13 cellular contexts compared by ENCODE assay signal in the genomic region with DNA sequence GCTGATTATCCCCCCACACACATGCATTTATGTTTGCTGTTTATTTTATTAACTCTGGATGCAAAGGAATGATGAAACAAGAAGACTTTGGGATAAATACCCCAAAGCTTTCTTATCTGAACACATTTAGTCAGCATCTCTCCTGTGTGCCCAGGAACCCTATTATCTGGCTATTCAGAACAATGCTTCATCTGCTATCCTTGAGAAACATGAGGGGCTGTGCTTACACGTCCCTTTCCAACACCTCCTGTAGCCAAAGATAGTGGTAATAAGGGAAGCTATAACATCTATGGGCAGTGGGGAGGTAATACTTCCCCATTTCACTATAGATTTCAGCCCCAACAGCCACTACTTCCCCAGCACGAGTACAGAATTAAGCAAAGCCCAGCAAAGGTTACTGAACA.
A peak's percentile ranks its signal among the peaks of the same experiment; 100 is the strongest.
DNase-seq lines count a peak whose midpoint lies in the region; ATAC-seq lines count a peak whose summit lies in the region.
"Had no signal": no experiment of that assay in that cellular context is flagged by ENCODE, and none has a peak within 500 bp of the region (broad histone marks: within the 10 kb centered on the region; RNA-seq: fewer than 3 reads in every experiment).

No MANE protein-coding gene starts in this region.

- DNase-seq in GDM1 (lab: John Stamatoyannopoulos, UW) (peak; percentile 15), SKM-1 (lab: John Stamatoyannopoulos, UW; ENCODE audit: unreplicated experiment) (peak; percentile 67), NCI-H446 (lab: John Stamatoyannopoulos, UW) (no peak), activated gamma-delta T cell treated with Interleukin-2 at 50 U/mL for 16 hours (no peak), A172 (ENCODE audit: low spot score) (no peak)
- no peak for DNase-seq in activated T-cell treated with anti-CD3 and anti-CD28 coated beads, Interleukin-2, amount 50 U/mL, for 48 hours
- DNase-seq: ACHN; DMS79 treated with DMSO at 0.1 percent for 48 hours; NCI-H1417 treated with DMSO at 0.1 percent for 48 hours; NK-92 treated with Interleukin-12 subunit alpha and Interleukin-12 subunit beta, amount 100 ng/mL, for 24 hours; stimulated activated naive CD4-positive, alpha-beta T cell had no signal

- ATAC-seq in GM21390 (IDR thresholded peaks at IDR 0.05; ENCODE audit: unreplicated experiment), result peak; percentile 81
- ATAC-seq in HG03108 (IDR thresholded peaks at IDR 0.05; ENCODE audit: unreplicated experiment), result peak; percentile 46

Comparison
In these comparisons a context has a peak if more than half of its experiments do, and no peak if none do; other contexts are left out.
1. DNase-seq: peak in GDM1 (single experiment) and SKM-1 (single experiment); none in NCI-H446 (0 of 2), activated gamma-delta T cell treated with Interleukin-2 at 50 U/mL for 16 hours (single experiment), activated T-cell treated with anti-CD3 and anti-CD28 coated beads, Interleukin-2, amount 50 U/mL, for 48 hours (0 of 2) and A172 (single experiment).